Comparison of ENCODE assay signal across 11 cellular contexts in the genomic region with DNA sequence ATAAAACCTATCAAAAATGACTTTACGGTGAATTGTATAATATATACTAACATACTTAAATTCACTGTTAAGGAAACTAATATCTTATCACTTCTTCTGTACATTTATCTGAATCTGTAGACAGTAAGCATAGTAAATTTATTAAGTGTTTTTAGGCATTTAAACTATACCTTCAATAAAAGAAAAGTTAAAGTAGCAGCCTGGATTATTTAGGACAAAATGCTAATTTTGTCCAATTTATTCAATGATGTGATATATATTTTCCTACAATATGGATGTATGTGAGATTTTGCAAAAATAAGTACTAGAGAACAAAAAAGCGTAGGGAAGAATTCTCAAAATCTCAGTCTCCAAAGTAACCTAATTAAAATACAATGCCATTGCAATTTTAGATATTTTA.
"Had no signal": no experiment of that assay in that cellular context is flagged by ENCODE, and none has a peak within 500 bp of the region (broad histone marks: within the 10 kb centered on the region; RNA-seq: fewer than 3 reads in every experiment).

No MANE protein-coding gene starts in this region.

- FAIRE-seq: H1, H54 had no signal

- H3K9ac ChIP-seq: GM23248 had no signal

- H3K36me3 ChIP-seq: HAP-1 had no signal

- H2AFZ ChIP-seq: GM23248, GM23338 had no signal

- ATAC-seq: GM23338, HCT116 had no signal

- H3K27ac ChIP-seq: GM23248 had no signal

- H3K9me3 ChIP-seq: HAP-1 had no signal

- DNase-seq: GM23248, GOT3, H7, H9, HCEC 1CT, HFFc6 had no signal

- H3K4me3 ChIP-seq: GM23248, GM23338, HAP-1 had no signal

- H3K4me1 ChIP-seq: HAP-1 had no signal

- H3K4me2 ChIP-seq: GM23338 had no signal
